ENCODE assay signal across 8 cellular contexts in genomic region chr5:175478008-175478383, GRCh38. TPM values are rescaled to one million over a fixed set of nuclear protein-coding genes. Genes with fewer than 3 reads are reported as not detected.
DNase-seq lines count a peak whose midpoint lies in the region; ATAC-seq, FAIRE-seq and TF ChIP-seq lines count a peak whose summit lies in the region.

No MANE protein-coding gene starts in this region.

- H3K36me3 ChIP-seq in fibroblast of lung (ENCODE audit: control insufficient read depth, insufficient read depth, low read length) = no peaks in the 10 kb centered on the region

- no peaks in the 10 kb centered on the region for H4K20me1 ChIP-seq in fibroblast of lung (ENCODE audit: control insufficient read depth, extremely low read depth, insufficient read depth, low read length)

- POLR2A ChIA-PET in RWPE1 (lab: Yijun Ruan, JAX; ENCODE audit: low non-redundant PET) = interaction anchor here (0.6 to 0.8 kb wide), 3 partner anchors 10 to 1672 kb away, joined by 3 to 4 read pairs (median 3); no protein-coding TSS in a partner anchor

- no peaks in the 10 kb centered on the region for H3K9me3 ChIP-seq in fibroblast of lung (ENCODE audit: control insufficient read depth, insufficient read depth, low read depth, low read length)

- peak overlapping the region; percentile 86 for H3K4me2 ChIP-seq in fibroblast of lung (ENCODE audit: extremely low read depth, insufficient read depth, low read length)

- TF ChIP-seq CTCF in GM12864 (IDR thresholded peaks at IDR 0.05; ENCODE audit: low read depth, low read length, missing control alignments) (no peak), RWPE1 (conservative IDR thresholded peaks at IDR 0.05; ENCODE audit: low read depth) (no peak), fibroblast of lung (conservative IDR thresholded peaks at IDR 0.05 in 1 of 2, IDR thresholded peaks at IDR 0.05 in 1 of 2; ENCODE audit: low read depth in 1 of 2, low read length in 2 of 2) (no peak), retinal pigment epithelial cell (conservative IDR thresholded peaks at IDR 0.05; ENCODE audit: low read depth, low read length) (no peak)

- peaks cover 7% of the 10 kb centered on the region for H3K27me3 ChIP-seq in fibroblast of lung (ENCODE audit: control insufficient read depth, insufficient read depth, low read length)

- no peak for ATAC-seq in GM19397 (IDR thresholded peaks at IDR 0.05; ENCODE audit: unreplicated experiment)

- H3K79me2 ChIP-seq in fibroblast of lung (ENCODE audit: control insufficient read depth, insufficient read depth, low read length) = peaks cover 42% of the 10 kb centered on the region

- no peak for TF ChIP-seq POLR2A in GM12892 (IDR thresholded peaks at IDR 0.05; ENCODE audit: low read depth, low read length)

- H3K4me1 ChIP-seq in fibroblast of lung (ENCODE audit: control insufficient read depth, extremely low read depth, insufficient read depth, low read length) = no peaks in the 10 kb centered on the region

- H3K27ac ChIP-seq in RWPE1 = peak overlapping the region; percentile 83
- H3K27ac ChIP-seq in fibroblast of lung (ENCODE audit: insufficient read depth, low read length) = no peak overlapping the region

- peak overlapping the region; percentile 86 for H3K4me3 ChIP-seq in GM12864 (ENCODE audit: low read depth, low read length)
- peak overlapping the region; percentile 66 to 96 (median 90) for H3K4me3 ChIP-seq in fibroblast of lung (replicated peaks in 1 of 4; ENCODE audit: control extremely low read depth in 1 of 4, insufficient read depth in 1 of 4, low read depth in 3 of 4, low read length in 4 of 4)
- peak overlapping the region; percentile 89 for H3K4me3 ChIP-seq in retinal pigment epithelial cell (ENCODE audit: low read length)

- peak overlapping the region; percentile 83 for H3K9ac ChIP-seq in fibroblast of lung (ENCODE audit: insufficient read depth, low read length)

- no peak for FAIRE-seq in GM12892 (lab: Jason Lieb, UNC)

- DNase-seq in GM12864 (ENCODE audit: low read depth) = no peak
- no peak for DNase-seq in RWPE1 (ENCODE audit: low spot score)
- no peak for DNase-seq in fibroblast of lung (ENCODE audit: low read depth in 2 of 2)
- no peak for DNase-seq in retinal pigment epithelial cell (ENCODE audit: low read depth)
- no peak for DNase-seq in DMS79 (lab: John Stamatoyannopoulos, UW)
- DNase-seq in NCI-H2107 (lab: John Stamatoyannopoulos, UW) = no peak
- DNase-seq in GM12892 (ENCODE audit: insufficient read length) = no peak

- CTCF ChIA-PET in RWPE1 (lab: Yijun Ruan, JAX) = interaction anchor here (0.7 to 2.1 kb wide), 2 partner anchors 13 to 58 kb away, joined by 3 to 11 read pairs; no protein-coding TSS in a partner anchor

- peak overlapping the region; percentile 73 for H2AFZ ChIP-seq in fibroblast of lung (ENCODE audit: low read length)

RNA-seq across cellular contexts. Expression of gene SFXN1, which starts 0.4 kb away (rescaled TPM):
- 53.7 and 58.3 TPM in 2 replicates for total RNA-seq in fibroblast of lung
- 125 and 150 TPM in 2 replicates for polyA plus RNA-seq in fibroblast of lung
- polyA plus RNA-seq in fibroblast of lung (2012) = 60.6 and 79.4 TPM in 2 replicates
- polyA minus RNA-seq in fibroblast of lung (ENCODE audit: low replicate concordance) = 124 and 149 TPM in 2 replicates
- polyA plus RNA-seq in GM12892 (2012; ENCODE audit: missing spikeins) = 68.8 TPM

RNA-seq across cellular contexts. Expression of gene DRD1, which starts 34.0 kb away (rescaled TPM):
- 2.0 and 2.6 TPM in 2 replicates for total RNA-seq in fibroblast of lung
- 0.19 and 1.5 TPM in 2 replicates for polyA plus RNA-seq in fibroblast of lung
- polyA plus RNA-seq in fibroblast of lung (2012) = 0.06 and 0.92 TPM in 2 replicates
- 0.24 and 0.37 TPM in 2 replicates for polyA minus RNA-seq in fibroblast of lung (ENCODE audit: low replicate concordance)
- not detected for polyA plus RNA-seq in GM12892 (2012; ENCODE audit: missing spikeins)
